In the genomic region with DNA sequence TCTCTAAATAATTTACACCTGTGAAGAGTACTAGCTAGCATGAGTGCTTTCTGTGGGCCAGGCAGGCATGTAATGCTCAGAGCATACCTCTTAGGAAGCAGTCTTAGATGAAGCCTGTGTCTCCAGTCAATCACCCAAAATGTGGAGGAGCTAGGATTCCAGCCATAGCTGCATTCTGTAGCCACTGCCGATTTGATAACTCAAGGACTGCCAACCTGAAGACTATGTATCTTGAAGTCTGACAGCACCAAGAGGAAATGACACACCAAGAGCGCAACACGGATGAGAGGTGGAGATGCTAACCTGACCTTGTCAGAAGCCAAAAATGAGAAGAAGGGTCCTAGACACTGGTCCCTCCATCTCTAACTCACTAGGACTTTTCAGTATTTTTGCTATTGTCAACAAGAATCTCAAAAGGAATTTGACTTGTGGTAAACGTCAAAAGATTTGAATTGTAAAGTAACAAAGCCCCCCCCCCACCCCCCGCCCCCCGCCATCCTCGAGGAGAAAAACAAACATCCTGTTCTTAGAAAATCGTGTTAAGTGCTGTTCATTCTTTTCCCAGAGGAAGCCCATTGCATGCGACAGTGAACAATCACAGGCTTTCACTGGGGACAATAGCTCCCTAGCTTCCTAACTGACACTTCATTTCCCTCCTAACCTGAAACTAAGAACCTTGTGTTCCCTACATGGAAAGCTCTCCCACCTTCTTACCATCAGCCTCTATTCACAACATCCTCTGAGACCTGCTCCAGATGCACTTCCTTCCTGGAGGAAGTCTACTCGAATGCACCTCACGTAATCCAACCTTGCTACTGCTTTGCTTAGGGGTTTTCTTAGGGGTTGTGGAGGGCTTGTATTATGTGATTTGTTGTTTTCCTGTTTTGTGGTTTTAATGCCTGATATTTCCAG, we compare ENCODE assay signal across 8 cellular contexts. TPM values are rescaled to one million over a fixed set of nuclear protein-coding genes. Genes with fewer than 3 reads are reported as not detected.
DNase-seq lines count a peak whose midpoint lies in the region; TF ChIP-seq lines count a peak whose summit lies in the region.

No MANE protein-coding gene starts in this region.

- H3K27me3 ChIP-seq in parathyroid adenoma (ENCODE audit: control insufficient read depth, insufficient read depth, low read length) = no peaks in the 10 kb centered on the region

- in situ Hi-C loops in GM13976 (cut with MboI; ENCODE audit: low sequenced_read_pairs, unreplicated experiment) = no loop called here

- H3K9ac ChIP-seq in parathyroid adenoma = no peak overlapping the region

- H2AFZ ChIP-seq in parathyroid adenoma = no peak overlapping the region

- TF ChIP-seq CTCF in parathyroid adenoma (IDR thresholded peaks at IDR 0.05) = no peak
- no peak for TF ChIP-seq CTCF in GM13976 (IDR thresholded peaks at IDR 0.05; ENCODE audit: borderline replicate concordance, control extremely low read depth, extremely low read depth, insufficient read depth, missing control alignments)

- H3K4me1 ChIP-seq in parathyroid adenoma = peaks cover 13% of the 10 kb centered on the region

- H3K79me2 ChIP-seq in parathyroid adenoma = peaks cover 3% of the 10 kb centered on the region

- no peak overlapping the region for H3K4me2 ChIP-seq in parathyroid adenoma (ENCODE audit: low read length)

- peak overlapping the region; percentile 46 for H3K27ac ChIP-seq in parathyroid adenoma

- H3K36me3 ChIP-seq in parathyroid adenoma (ENCODE audit: control insufficient read depth, insufficient read depth, low read length) = no peaks in the 10 kb centered on the region

- no peaks in the 10 kb centered on the region for H3K9me3 ChIP-seq in parathyroid adenoma (ENCODE audit: control insufficient read depth, low read length)

- peak; percentile 60 for DNase-seq in EH (ENCODE audit: low read depth)
- peak; percentile 18 for DNase-seq in NCI-H2196 (lab: John Stamatoyannopoulos, UW; ENCODE audit: unreplicated experiment)
- peak; percentile 95 for DNase-seq in dermis blood vessel endothelial cell
- no peak for DNase-seq in UCSD-AML1 (lab: John Stamatoyannopoulos, UW; ENCODE audit: unreplicated experiment)
- DNase-seq in GM13976 (ENCODE audit: low spot score) = no peak
- no peak for DNase-seq in NCI-H524 (lab: John Stamatoyannopoulos, UW)
- DNase-seq in NK-92 treated with Interleukin-12 subunit alpha and Interleukin-12 subunit beta, amount 100 ng/mL, for 24 hours (lab: John Stamatoyannopoulos, UW) = no peak

- no peak overlapping the region for H3K4me3 ChIP-seq in parathyroid adenoma (ENCODE audit: low read depth, low read length)

RNA-seq across cellular contexts. Expression of gene CDC42EP3, which starts 14.7 kb away (rescaled TPM):
- 21.3 and 29.1 TPM in 2 replicates for total RNA-seq in dermis blood vessel endothelial cell

Comparison
In these comparisons a context has a peak if more than half of its experiments do, and no peak if none do; other contexts are left out.
1. DNase-seq: peak in EH (single experiment), NCI-H2196 (single experiment) and dermis blood vessel endothelial cell (single experiment); none in UCSD-AML1 (single experiment), GM13976 (single experiment), NCI-H524 (0 of 2) and NK-92 treated with Interleukin-12 subunit alpha and Interleukin-12 subunit beta, amount 100 ng/mL, for 24 hours (single experiment).